Comparison of ENCODE assay signal across 9 cellular contexts in genomic region chr6:108797951-108798671, GRCh38. TPM values are rescaled to one million over a fixed set of nuclear protein-coding genes. Genes with fewer than 3 reads are reported as not detected.
DNase-seq lines count a peak whose midpoint lies in the region; ATAC-seq, FAIRE-seq and TF ChIP-seq lines count a peak whose summit lies in the region.
"Had no signal": no experiment of that assay in that cellular context is flagged by ENCODE, and none has a peak within 500 bp of the region (broad histone marks: within the 10 kb centered on the region; RNA-seq: fewer than 3 reads in every experiment).

No MANE protein-coding gene starts in this region.

- H3K9ac ChIP-seq in HepG2 (ENCODE audit: insufficient read depth, low read depth, low read length), result no peak overlapping the region; the same call in 1 of the 2 replicates

- no TSS peak for BruUV-seq in HepG2 (replicated peaks; lab: Mats Ljungman, UMichigan)

- H3K4me3 ChIP-seq in HepG2 (replicated peaks in 1 of 3; ENCODE audit: insufficient read depth in 1 of 3, low read depth in 2 of 3, low read length in 3 of 3), result peak overlapping the region in 2 of 3 experiments; percentile 20 to 39; a peak in 3 of 6 replicates
- H3K4me3 ChIP-seq: tibial artery had no signal

- H4K20me1 ChIP-seq in HepG2 (ENCODE audit: insufficient read depth, low read length), result no peaks in the 10 kb centered on the region

- DNase-seq in activated naive CD4-positive, alpha-beta T cell treated with anti-CD3 and anti-CD28 coated beads, Interleukin-2, amount 10 ng/mL, durations not matched to agents 7 days and 5 days, result no peak
- no peak for DNase-seq in activated naive CD4-positive, alpha-beta T cell treated with anti-CD3 and anti-CD28 coated beads, Interleukin-2, amount 50 U/mL, for 16 hours
- DNase-seq in HepG2 (ENCODE audit: low spot score) (no peak), type B pancreatic cell (ENCODE audit: extremely low spot score, unreplicated experiment) (no peak), NAMALWA (ENCODE audit: low spot score) (no peak), HTR-8/SVneo (ENCODE audit: insufficient read length, low spot score) (no peak)

- no peaks in the 10 kb centered on the region for H3K36me3 Mint-ChIP-seq in activated naive CD4-positive, alpha-beta T cell treated with anti-CD3 and anti-CD28 coated beads, Interleukin-2, amount 10 ng/mL, durations not matched to agents 7 days and 5 days
- no peaks in the 10 kb centered on the region for H3K36me3 Mint-ChIP-seq in activated naive CD8-positive, alpha-beta T cell
- H3K36me3 Mint-ChIP-seq in type B pancreatic cell, result no peaks in the 10 kb centered on the region

- H3K27me3 ChIP-seq in HepG2 (ENCODE audit: control insufficient read depth in 1 of 2, insufficient read depth in 2 of 2, low read length in 2 of 2), result peaks cover 0 to 7% of the 10 kb centered on the region in 2 experiments; a peak in 2 of 5 replicates
- H3K27me3 ChIP-seq: tibial artery had no signal

- FAIRE-seq in HepG2 (lab: Jason Lieb, UNC), result no peak
- FAIRE-seq in HTR-8/SVneo (lab: Jason Lieb, UNC), result no peak

- no peak overlapping the region for H3K27ac ChIP-seq in HepG2 (ENCODE audit: extremely low read length, insufficient read depth, low read length)
- H3K27ac ChIP-seq: tibial artery had no signal

- TF ChIP-seq EP300 in HepG2 (IDR thresholded peaks at IDR 0.05; ENCODE audit: low read depth in 2 of 2, low read length in 2 of 2), result no peak
- TF ChIP-seq EP300 in HepG2 (CRISPR knock-in tag; IDR thresholded peaks at IDR 0.05; ENCODE audit: borderline replicate concordance), result no peak

- peak overlapping the region; percentile 82 for H2AFZ ChIP-seq in HepG2 (ENCODE audit: low read length)

- in situ Hi-C loops in HepG2 (cut with HindIII; ENCODE audit: extremely low pct_ligation_motif_present, low pct_unique_long_range_greater_than_20kb), result no loop called here

- H3K9me3 Mint-ChIP-seq in activated naive CD4-positive, alpha-beta T cell treated with anti-CD3 and anti-CD28 coated beads, Interleukin-2, amount 10 ng/mL, durations not matched to agents 7 days and 5 days, result no peaks in the 10 kb centered on the region
- H3K9me3 Mint-ChIP-seq in activated naive CD8-positive, alpha-beta T cell (ENCODE audit: low read depth), result no peaks in the 10 kb centered on the region
- no peaks in the 10 kb centered on the region for H3K9me3 Mint-ChIP-seq in type B pancreatic cell

- no peaks in the 10 kb centered on the region for H3K79me2 ChIP-seq in HepG2 (ENCODE audit: insufficient read depth, low read length)

- ATAC-seq in HepG2 (peak; percentile 59), HG02840 (IDR thresholded peaks at IDR 0.05; ENCODE audit: low FRiP score, unreplicated experiment) (no peak)

- WGBS in HepG2 (ENCODE audit: low lambda C conversion rate), result 18% methylated on average over 11 of the region's 11 CpGs

- CTCF ChIA-PET in activated naive CD4-positive, alpha-beta T cell treated with anti-CD3 and anti-CD28 coated beads, Interleukin-2, amount 10 ng/mL, durations not matched to agents 7 days and 5 days (lab: Charles Lee), result interaction anchor here (0.8 to 2.1 kb wide), 6 partner anchors 8 to 240 kb away, joined by 3 to 9 read pairs (median 4); no protein-coding TSS in a partner anchor
- CTCF ChIA-PET in HepG2 (lab: Yijun Ruan, JAX; ENCODE audit: low intra/inter-chr PET ratio, low total read pairs), result no interaction called here

- H3K4me1 ChIP-seq in HepG2 (ENCODE audit: insufficient read depth, low read length), result peaks cover 74% of the 10 kb centered on the region
- H3K4me1 ChIP-seq: tibial artery had no signal

- peak overlapping the region; percentile 53 for H3K4me3 Mint-ChIP-seq in activated naive CD4-positive, alpha-beta T cell treated with anti-CD3 and anti-CD28 coated beads, Interleukin-2, amount 10 ng/mL, durations not matched to agents 7 days and 5 days
- peak overlapping the region; percentile 68 for H3K4me3 Mint-ChIP-seq in activated naive CD8-positive, alpha-beta T cell
- peak overlapping the region; percentile 60 for H3K4me3 Mint-ChIP-seq in type B pancreatic cell

- no peaks in the 10 kb centered on the region for H3K9me3 ChIP-seq in HepG2 (ENCODE audit: low read length)
- H3K9me3 ChIP-seq: tibial artery had no signal

- no peak for TF ChIP-seq RAD21 in HepG2 (CRISPR knock-in tag; IDR thresholded peaks at IDR 0.05)

- H3K4me1 Mint-ChIP-seq in activated naive CD4-positive, alpha-beta T cell treated with anti-CD3 and anti-CD28 coated beads, Interleukin-2, amount 10 ng/mL, durations not matched to agents 7 days and 5 days, result peaks cover 42% of the 10 kb centered on the region
- H3K4me1 Mint-ChIP-seq in activated naive CD8-positive, alpha-beta T cell (ENCODE audit: low read depth), result peaks cover 21% of the 10 kb centered on the region
- peaks cover 29% of the 10 kb centered on the region for H3K4me1 Mint-ChIP-seq in type B pancreatic cell (ENCODE audit: unreplicated experiment)

- POLR2A ChIA-PET in HepG2 (lab: Yijun Ruan, JAX), result no interaction called here

- intact Hi-C loops in HepG2 (cut with micrococcal nuclease; ENCODE audit: unreplicated experiment), result no loop called here

- H3K27ac Mint-ChIP-seq in activated naive CD4-positive, alpha-beta T cell treated with anti-CD3 and anti-CD28 coated beads, Interleukin-2, amount 10 ng/mL, durations not matched to agents 7 days and 5 days, result peak overlapping the region; percentile 86
- H3K27ac Mint-ChIP-seq in activated naive CD8-positive, alpha-beta T cell, result peak overlapping the region; percentile 17
- peak overlapping the region; percentile 49 for H3K27ac Mint-ChIP-seq in type B pancreatic cell

- TF ChIP-seq CTCF in HepG2 (CRISPR knock-in tag; IDR thresholded peaks at IDR 0.05) (no peak), type B pancreatic cell (conservative IDR thresholded peaks at IDR 0.05) (no peak)

- H3K36me3 ChIP-seq in HepG2 (replicated peaks in 1 of 2; ENCODE audit: control insufficient read depth in 1 of 2, insufficient read depth in 2 of 2, low read length in 2 of 2), result no peaks in the 10 kb centered on the region
- H3K36me3 ChIP-seq: tibial artery had no signal

- H3K4me2 ChIP-seq in HepG2 (ENCODE audit: low read depth, low read length), result peak overlapping the region; percentile 77

- no peak for TF ChIP-seq POLR2A in HepG2 (IDR thresholded peaks at IDR 0.05; ENCODE audit: insufficient read depth in 1 of 2, low read depth in 2 of 2, low read length in 2 of 2)

- H3K27me3 Mint-ChIP-seq in activated naive CD4-positive, alpha-beta T cell treated with anti-CD3 and anti-CD28 coated beads, Interleukin-2, amount 10 ng/mL, durations not matched to agents 7 days and 5 days, result peaks cover 9% of the 10 kb centered on the region
- H3K27me3 Mint-ChIP-seq in activated naive CD8-positive, alpha-beta T cell, result no peaks in the 10 kb centered on the region
- no peaks in the 10 kb centered on the region for H3K27me3 Mint-ChIP-seq in type B pancreatic cell

TF ChIP-seq in HepG2, 621 proteins besides CTCF, POLR2A, EP300 and RAD21 (continues in another document):
- TF ChIP-seq RFXANK (CRISPR knock-in tag; IDR thresholded peaks at IDR 0.05) (no peak), ZNF552 (CRISPR knock-in tag; IDR thresholded peaks at IDR 0.05; ENCODE audit: borderline replicate concordance) (no peak)
- TF ChIP-seq, protein P1, sequence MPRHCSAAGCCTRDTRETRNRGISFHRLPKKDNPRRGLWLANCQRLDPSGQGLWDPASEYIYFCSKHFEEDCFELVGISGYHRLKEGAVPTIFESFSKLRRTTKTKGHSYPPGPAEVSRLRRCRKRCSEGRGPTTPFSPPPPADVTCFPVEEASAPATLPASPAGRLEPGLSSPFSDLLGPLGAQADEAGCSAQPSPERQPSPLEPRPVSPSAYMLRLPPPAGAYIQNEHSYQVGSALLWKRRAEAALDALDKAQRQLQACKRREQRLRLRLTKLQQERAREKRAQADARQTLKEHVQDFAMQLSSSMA (CRISPR knock-in tag; IDR thresholded peaks at IDR 0.05), result no peak

RNA-seq across cellular contexts. Expression of gene ARMC2, which starts 50.1 kb away (rescaled TPM):
- 3.2 and 4.4 TPM in 2 replicates for total RNA-seq in HepG2 (2016; rRNA removed; fragmentation: Illumina TruSeq; extraction: Trizol)
- total RNA-seq in HepG2 (2016; cell fraction: cytosol; rRNA removed; fragmentation: Illumina TruSeq; extraction: Trizol; ENCODE audit: low read depth), result 2.7 and 3.0 TPM in 2 replicates
- total RNA-seq in HepG2 (2016; cell fraction: insoluble cytoplasmic fraction; rRNA removed; fragmentation: Illumina TruSeq; extraction: Trizol), result 3.0 and 3.8 TPM in 2 replicates
- total RNA-seq in HepG2 (2016; cell fraction: membrane; rRNA removed; fragmentation: Illumina TruSeq; extraction: Trizol), result 3.9 and 4.8 TPM in 2 replicates
- total RNA-seq in HepG2 (2016; cell fraction: nucleus; rRNA removed; fragmentation: Illumina TruSeq; extraction: Trizol), result 3.3 and 4.0 TPM in 2 replicates
- 1.4 and 2.2 TPM in 2 replicates for polyA plus RNA-seq in HepG2 (2011; rRNA removed)
- polyA plus RNA-seq in HepG2 (2011; cell fraction: cytosol; rRNA removed), result 1.1 and 2.0 TPM in 2 replicates
- polyA plus RNA-seq in HepG2 (2011; cell fraction: nucleus; rRNA removed), result 0.93 and 2.3 TPM in 2 replicates
- 1.1 and 1.8 TPM in 2 replicates for polyA plus RNA-seq in HepG2 (2012)
- polyA plus RNA-seq in HepG2 (2016; cell fraction: cytosol; fragmentation: Illumina TruSeq; extraction: Trizol; ENCODE audit: low read depth), result 4.8 and 5.1 TPM in 2 replicates
- 2.6 and 3.1 TPM in 2 replicates for polyA plus RNA-seq in HepG2 (2016; cell fraction: insoluble cytoplasmic fraction; fragmentation: Illumina TruSeq; extraction: Trizol; ENCODE audit: low read depth)
- 3.6 and 4.0 TPM in 2 replicates for polyA plus RNA-seq in HepG2 (2016; cell fraction: membrane; fragmentation: Illumina TruSeq; extraction: Trizol; ENCODE audit: low read depth)
- polyA plus RNA-seq in HepG2 (2016; cell fraction: nucleus; fragmentation: Illumina TruSeq; extraction: Trizol; ENCODE audit: insufficient read depth, low read depth), result 4.9 and 5.6 TPM in 2 replicates
- polyA minus RNA-seq in HepG2 (2011; rRNA and poly(A)+ RNA removed; ENCODE audit: low replicate concordance), result 2.0 and 2.2 TPM in 2 replicates
- 1.8 and 2.2 TPM in 2 replicates for polyA minus RNA-seq in HepG2 (2011; cell fraction: cytosol; rRNA and poly(A)+ RNA removed)
- polyA minus RNA-seq in HepG2 (2011; cell fraction: nucleus; rRNA and poly(A)+ RNA removed), result 3.2 and 4.6 TPM in 2 replicates
- total RNA-seq in type B pancreatic cell (ENCODE audit: low replicate concordance), result 6.7 and 15.5 TPM in 2 replicates

Comparison
In these comparisons a context has a peak if more than half of its experiments do, and no peak if none do; other contexts are left out.
1. H3K27ac Mint-ChIP-seq: peak in every context shown above with its lines; median percentile 86 in activated naive CD4-positive, alpha-beta T cell treated with anti-CD3 and anti-CD28 coated beads, Interleukin-2, amount 10 ng/mL, durations not matched to agents 7 days and 5 days; 49 in type B pancreatic cell; 17 in activated naive CD8-positive, alpha-beta T cell.